ENCODE assay signal across 11 cellular contexts in the genomic region with DNA sequence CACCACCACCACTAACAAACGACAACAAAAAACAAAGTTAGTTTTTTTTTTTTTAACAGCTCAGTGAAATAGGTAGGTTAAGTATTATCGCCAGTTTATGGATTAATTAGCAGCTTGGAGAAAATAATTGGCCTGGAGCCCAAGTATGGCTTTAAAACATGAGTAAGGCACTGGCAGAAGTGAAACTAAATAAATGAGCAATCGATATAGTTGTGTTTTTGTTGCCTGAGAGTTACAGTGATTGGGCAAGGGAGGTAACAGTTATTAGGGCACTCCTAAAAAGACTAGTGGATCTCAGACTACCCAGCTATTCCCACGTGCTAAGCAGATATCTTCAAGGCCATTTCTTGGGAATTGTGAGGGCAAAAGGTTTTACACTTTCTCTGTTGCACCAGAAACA. TPM values are rescaled to one million over a fixed set of nuclear protein-coding genes. Genes with fewer than 3 reads are reported as not detected.
DNase-seq lines count a peak whose midpoint lies in the region; ATAC-seq and TF ChIP-seq lines count a peak whose summit lies in the region.
"Had no signal": no experiment of that assay in that cellular context is flagged by ENCODE, and none has a peak within 500 bp of the region (broad histone marks: within the 10 kb centered on the region; RNA-seq: fewer than 3 reads in every experiment).

No MANE protein-coding gene starts in this region.

- POLR2A ChIA-PET in activated B cell treated with CpG ODN at 0.5 μM for 24 hours (lab: Charles Lee): interaction anchor here (1.4 kb wide), 1 partner anchor 32 kb away, joined by 4 read pairs; the partner anchor contains the start of gene RFWD3

- H3K4me3 Mint-ChIP-seq in activated B cell treated with CpG ODN at 0.5 μM for 24 hours: peak overlapping the region; percentile 35

- H3K27ac ChIP-seq in liver (ENCODE audit: low read depth in 1 of 2, low read length in 2 of 2): peak overlapping the region; percentile 46 to 84
- H3K27ac ChIP-seq: parathyroid adenoma, SK-N-MC had no signal

- TF ChIP-seq CTCF in activated B cell treated with CpG ODN at 0.5 μM for 24 hours (IDR thresholded peaks at IDR 0.05) (no peak), liver (IDR thresholded peaks at IDR 0.05; ENCODE audit: low read depth, low read length, missing input control) (no peak)

- peak; percentile 69 for DNase-seq in CD1c-positive myeloid dendritic cell (ENCODE audit: extremely low spot score)
- DNase-seq in HCEC 1CT: peak; percentile 18
- DNase-seq in activated B cell treated with CpG ODN at 0.5 μM for 24 hours: no peak
- DNase-seq in stimulated activated naive CD4-positive, alpha-beta T cell (lab: John Stamatoyannopoulos, UW): no peak
- DNase-seq in NCI-H524 (lab: John Stamatoyannopoulos, UW): no peak
- no peak for DNase-seq in stimulated activated CD4-positive, alpha-beta T cell treated with anti-CD3 and anti-CD28 coated beads, Interleukin-4, amount 100 ng/mL, for 24 hours
- DNase-seq: anterior cingulate cortex had no signal

- no peak for TF ChIP-seq RAD21 in liver (IDR thresholded peaks at IDR 0.05)

- H3K27me3 ChIP-seq in liver (ENCODE audit: control insufficient read depth in 4 of 4, insufficient read depth in 4 of 4, low read length in 3 of 4): no peaks in the 10 kb centered on the region

- peak overlapping the region; percentile 36 to 46 for H3K9ac ChIP-seq in liver (ENCODE audit: low read depth in 1 of 2, low read length in 2 of 2)
- H3K9ac ChIP-seq: parathyroid adenoma had no signal

- no peak for ATAC-seq in activated B cell treated with CpG ODN at 0.5 μM for 24 hours (ENCODE audit: low read depth)
- no peak for ATAC-seq in GM19452 (IDR thresholded peaks at IDR 0.05; ENCODE audit: unreplicated experiment)

- H3K4me1 Mint-ChIP-seq in activated B cell treated with CpG ODN at 0.5 μM for 24 hours: peaks cover 55% of the 10 kb centered on the region

- H3K36me3 ChIP-seq in liver (ENCODE audit: control insufficient read depth in 4 of 4, insufficient read depth in 3 of 4, low read depth in 1 of 4, low read length in 3 of 4): peaks cover 0 to 5% (median 0%) of the 10 kb centered on the region in 4 donors

- H3K9me3 ChIP-seq in liver (ENCODE audit: control insufficient read depth in 4 of 4, low read length in 3 of 4): no peaks in the 10 kb centered on the region

- CTCF ChIA-PET in activated B cell treated with CpG ODN at 0.5 μM for 24 hours (lab: Charles Lee): interaction anchor here (3.1 kb wide), 1 partner anchor 164 kb away, joined by 11 read pairs; no protein-coding TSS in a partner anchor

- 29% methylated on average over 4 of the region's 4 CpGs for WGBS in liver

- no peaks in the 10 kb centered on the region for H3K9me3 Mint-ChIP-seq in activated B cell treated with CpG ODN at 0.5 μM for 24 hours

- intact Hi-C loops in activated B cell treated with CpG ODN at 0.5 μM for 24 hours (cut with micrococcal nuclease): loop anchor here (5.0 kb wide), 1 partner anchor 949 kb away; the partner anchor contains the start of genes KARS1 and TERF2IP

- H3K27ac Mint-ChIP-seq in activated B cell treated with CpG ODN at 0.5 μM for 24 hours: peak overlapping the region; percentile 68

- H3K4me1 ChIP-seq in liver (ENCODE audit: control insufficient read depth in 4 of 4, insufficient read depth in 4 of 4, low read length in 3 of 4): peaks cover 0 to 39% (median 6%) of the 10 kb centered on the region in 4 donors
- H3K4me1 ChIP-seq: parathyroid adenoma had no signal

- peak overlapping the region in 1 of 3 donors; percentile 16 for H3K4me3 ChIP-seq in liver (ENCODE audit: low read depth in 1 of 3, low read length in 3 of 3)
- H3K4me3 ChIP-seq: SK-N-MC had no signal

- H3K36me3 Mint-ChIP-seq in activated B cell treated with CpG ODN at 0.5 μM for 24 hours (ENCODE audit: low read depth): peaks cover 20% of the 10 kb centered on the region

- no peaks in the 10 kb centered on the region for H3K27me3 Mint-ChIP-seq in activated B cell treated with CpG ODN at 0.5 μM for 24 hours

TF ChIP-seq in liver, 16 proteins besides CTCF, POLR2A, EP300 and RAD21:
- TF ChIP-seq YY1 (IDR thresholded peaks at IDR 0.05): no peak
- TF ChIP-seq, protein P1, sequence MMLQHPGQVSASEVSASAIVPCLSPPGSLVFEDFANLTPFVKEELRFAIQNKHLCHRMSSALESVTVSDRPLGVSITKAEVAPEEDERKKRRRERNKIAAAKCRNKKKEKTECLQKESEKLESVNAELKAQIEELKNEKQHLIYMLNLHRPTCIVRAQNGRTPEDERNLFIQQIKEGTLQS (IDR thresholded peaks at IDR 0.05): no peak
- TF ChIP-seq ZBTB33 (IDR thresholded peaks at IDR 0.05): no peak
- TF ChIP-seq RXRA (IDR thresholded peaks at IDR 0.05): no peak
- TF ChIP-seq TAF1 (conservative IDR thresholded peaks at IDR 0.05): no peak
- TF ChIP-seq SP1 (IDR thresholded peaks at IDR 0.05): peak; percentile 38
- TF ChIP-seq, protein P2, sequence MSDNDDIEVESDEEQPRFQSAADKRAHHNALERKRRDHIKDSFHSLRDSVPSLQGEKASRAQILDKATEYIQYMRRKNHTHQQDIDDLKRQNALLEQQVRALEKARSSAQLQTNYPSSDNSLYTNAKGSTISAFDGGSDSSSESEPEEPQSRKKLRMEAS (IDR thresholded peaks at IDR 0.05): no peak
TF ChIP-seq in liver: peak in this region for 1.

RNA-seq across cellular contexts. Expression of gene MLKL, which starts 2.4 kb away (rescaled TPM):
- total RNA-seq in activated B cell treated with CpG ODN at 0.5 μM for 24 hours: 6.5 and 6.8 TPM in 2 replicates
- total RNA-seq in liver: 1 to 10 TPM; 4.1 to 7.6 TPM
- polyA plus RNA-seq in liver: 1 to 10 TPM; 2.5 to 3.2 TPM

RNA-seq across cellular contexts. Expression of gene RFWD3, which starts 31.5 kb away (rescaled TPM):
- 57.9 and 63.2 TPM in 2 replicates for total RNA-seq in activated B cell treated with CpG ODN at 0.5 μM for 24 hours
- total RNA-seq in liver: 10 to 100 TPM; 14.5 to 21.8 TPM
- polyA plus RNA-seq in liver: 1 to 10 TPM; 2.4 to 3.6 TPM

Comparison
In these comparisons a context has a peak if more than half of its experiments do, and no peak if none do; other contexts are left out.
1. DNase-seq: peak in CD1c-positive myeloid dendritic cell (single experiment) and HCEC 1CT (single experiment); none in activated B cell treated with CpG ODN at 0.5 μM for 24 hours (single experiment), stimulated activated naive CD4-positive, alpha-beta T cell (0 of 6), NCI-H524 (0 of 2) and stimulated activated CD4-positive, alpha-beta T cell treated with anti-CD3 and anti-CD28 coated beads, Interleukin-4, amount 100 ng/mL, for 24 hours (single experiment).